ENCODE assay signal across 2 cellular contexts in the genomic region with DNA sequence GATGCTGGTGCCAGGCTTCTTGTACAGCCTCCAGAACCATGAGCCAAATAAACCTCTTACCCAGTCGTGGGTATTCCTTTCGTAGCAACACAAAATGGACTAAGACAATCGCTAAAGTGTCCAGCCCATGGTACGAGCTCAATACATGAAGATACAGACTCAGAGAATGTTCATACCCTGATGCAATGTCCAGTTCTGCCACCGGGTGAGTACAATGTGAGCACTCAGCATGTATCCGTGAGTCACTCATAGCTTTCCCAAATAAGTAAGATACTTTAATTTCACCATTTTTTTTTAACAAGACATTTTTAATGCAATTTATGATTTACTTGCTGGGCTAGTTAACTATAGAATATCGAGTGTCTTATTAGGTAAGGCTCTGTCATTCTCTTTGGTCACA.
TF ChIP-seq lines count a peak whose summit lies in the region.

No MANE protein-coding gene starts in this region.

TF ChIP-seq in IMR-90, 13 proteins besides CTCF, POLR2A, EP300 and RAD21:
- TF ChIP-seq RFX5 (IDR thresholded peaks at IDR 0.05; ENCODE audit: low read depth, low read length), result no peak
- TF ChIP-seq MAFK (IDR thresholded peaks at IDR 0.05; ENCODE audit: low read depth, low read length), result no peak
- no peak for TF ChIP-seq BHLHE40 (IDR thresholded peaks at IDR 0.05; ENCODE audit: low read depth, low read length)
- no peak for TF ChIP-seq MAZ (IDR thresholded peaks at IDR 0.05; ENCODE audit: borderline replicate concordance, low read depth, low read length)
- no peak for TF ChIP-seq CEBPB (IDR thresholded peaks at IDR 0.05; ENCODE audit: low read depth, low read length)
- no peak for TF ChIP-seq USF2 (IDR thresholded peaks at IDR 0.05; ENCODE audit: low read depth, low read length)
- TF ChIP-seq FOS (IDR thresholded peaks at IDR 0.05; ENCODE audit: low read depth, low read length), result no peak
- TF ChIP-seq RCOR1 (IDR thresholded peaks at IDR 0.05; ENCODE audit: insufficient replicate concordance, low read length), result no peak
- TF ChIP-seq MXI1 (IDR thresholded peaks at IDR 0.05; ENCODE audit: borderline replicate concordance, low read depth, low read length), result no peak
- no peak for TF ChIP-seq CHD1 (IDR thresholded peaks at IDR 0.05; ENCODE audit: low read depth, low read length)
- TF ChIP-seq NFE2L2 (IDR thresholded peaks at IDR 0.05; ENCODE audit: low read depth, low read length), result no peak
- TF ChIP-seq, protein P1, sequence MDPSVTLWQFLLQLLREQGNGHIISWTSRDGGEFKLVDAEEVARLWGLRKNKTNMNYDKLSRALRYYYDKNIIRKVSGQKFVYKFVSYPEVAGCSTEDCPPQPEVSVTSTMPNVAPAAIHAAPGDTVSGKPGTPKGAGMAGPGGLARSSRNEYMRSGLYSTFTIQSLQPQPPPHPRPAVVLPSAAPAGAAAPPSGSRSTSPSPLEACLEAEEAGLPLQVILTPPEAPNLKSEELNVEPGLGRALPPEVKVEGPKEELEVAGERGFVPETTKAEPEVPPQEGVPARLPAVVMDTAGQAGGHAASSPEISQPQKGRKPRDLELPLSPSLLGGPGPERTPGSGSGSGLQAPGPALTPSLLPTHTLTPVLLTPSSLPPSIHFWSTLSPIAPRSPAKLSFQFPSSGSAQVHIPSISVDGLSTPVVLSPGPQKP (IDR thresholded peaks at IDR 0.05; ENCODE audit: borderline replicate concordance, low read depth, low read length), result no peak
- no peak for TF ChIP-seq SMC3 (IDR thresholded peaks at IDR 0.05; ENCODE audit: low read depth, low read length)

TF ChIP-seq in GM23338, 12 proteins besides CTCF, POLR2A, EP300 and RAD21:
- TF ChIP-seq ZNF331 (CRISPR knock-in tag; IDR thresholded peaks at IDR 0.05; ENCODE audit: low read depth) (no peak), STAT1 (IDR thresholded peaks at IDR 0.05; ENCODE audit: unreplicated experiment) (no peak), EZH2phosphoT487 (IDR thresholded peaks at IDR 0.05; ENCODE audit: unreplicated experiment) (no peak), ZNF462 (CRISPR knock-in tag; IDR thresholded peaks at IDR 0.05) (no peak), NANOG (IDR thresholded peaks at IDR 0.05; ENCODE audit: borderline replicate concordance) (no peak), EZH2 (IDR thresholded peaks at IDR 0.05; ENCODE audit: low read depth, unreplicated experiment) (no peak), ZNF114 (CRISPR knock-in tag; IDR thresholded peaks at IDR 0.05) (no peak), JUNB (IDR thresholded peaks at IDR 0.05; ENCODE audit: unreplicated experiment) (no peak), CREB1 (CRISPR knock-in tag; IDR thresholded peaks at IDR 0.05; ENCODE audit: low read depth) (no peak), POLR2AphosphoS5 (IDR thresholded peaks at IDR 0.05; ENCODE audit: low read depth) (no peak)
- TF ChIP-seq, protein P2, sequence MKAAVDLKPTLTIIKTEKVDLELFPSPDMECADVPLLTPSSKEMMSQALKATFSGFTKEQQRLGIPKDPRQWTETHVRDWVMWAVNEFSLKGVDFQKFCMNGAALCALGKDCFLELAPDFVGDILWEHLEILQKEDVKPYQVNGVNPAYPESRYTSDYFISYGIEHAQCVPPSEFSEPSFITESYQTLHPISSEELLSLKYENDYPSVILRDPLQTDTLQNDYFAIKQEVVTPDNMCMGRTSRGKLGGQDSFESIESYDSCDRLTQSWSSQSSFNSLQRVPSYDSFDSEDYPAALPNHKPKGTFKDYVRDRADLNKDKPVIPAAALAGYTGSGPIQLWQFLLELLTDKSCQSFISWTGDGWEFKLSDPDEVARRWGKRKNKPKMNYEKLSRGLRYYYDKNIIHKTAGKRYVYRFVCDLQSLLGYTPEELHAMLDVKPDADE (IDR thresholded peaks at IDR 0.05), result no peak
- TF ChIP-seq, protein P3, sequence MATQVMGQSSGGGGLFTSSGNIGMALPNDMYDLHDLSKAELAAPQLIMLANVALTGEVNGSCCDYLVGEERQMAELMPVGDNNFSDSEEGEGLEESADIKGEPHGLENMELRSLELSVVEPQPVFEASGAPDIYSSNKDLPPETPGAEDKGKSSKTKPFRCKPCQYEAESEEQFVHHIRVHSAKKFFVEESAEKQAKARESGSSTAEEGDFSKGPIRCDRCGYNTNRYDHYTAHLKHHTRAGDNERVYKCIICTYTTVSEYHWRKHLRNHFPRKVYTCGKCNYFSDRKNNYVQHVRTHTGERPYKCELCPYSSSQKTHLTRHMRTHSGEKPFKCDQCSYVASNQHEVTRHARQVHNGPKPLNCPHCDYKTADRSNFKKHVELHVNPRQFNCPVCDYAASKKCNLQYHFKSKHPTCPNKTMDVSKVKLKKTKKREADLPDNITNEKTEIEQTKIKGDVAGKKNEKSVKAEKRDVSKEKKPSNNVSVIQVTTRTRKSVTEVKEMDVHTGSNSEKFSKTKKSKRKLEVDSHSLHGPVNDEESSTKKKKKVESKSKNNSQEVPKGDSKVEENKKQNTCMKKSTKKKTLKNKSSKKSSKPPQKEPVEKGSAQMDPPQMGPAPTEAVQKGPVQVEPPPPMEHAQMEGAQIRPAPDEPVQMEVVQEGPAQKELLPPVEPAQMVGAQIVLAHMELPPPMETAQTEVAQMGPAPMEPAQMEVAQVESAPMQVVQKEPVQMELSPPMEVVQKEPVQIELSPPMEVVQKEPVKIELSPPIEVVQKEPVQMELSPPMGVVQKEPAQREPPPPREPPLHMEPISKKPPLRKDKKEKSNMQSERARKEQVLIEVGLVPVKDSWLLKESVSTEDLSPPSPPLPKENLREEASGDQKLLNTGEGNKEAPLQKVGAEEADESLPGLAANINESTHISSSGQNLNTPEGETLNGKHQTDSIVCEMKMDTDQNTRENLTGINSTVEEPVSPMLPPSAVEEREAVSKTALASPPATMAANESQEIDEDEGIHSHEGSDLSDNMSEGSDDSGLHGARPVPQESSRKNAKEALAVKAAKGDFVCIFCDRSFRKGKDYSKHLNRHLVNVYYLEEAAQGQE (IDR thresholded peaks at IDR 0.05; ENCODE audit: unreplicated experiment), result no peak
